Comparison of ENCODE assay signal across 1 cellular context in genomic region chr5:149151717-149152116, GRCh38.
TF ChIP-seq lines count a peak whose summit lies in the region.

No MANE protein-coding gene starts in this region.

TF ChIP-seq in K562, 482 proteins besides CTCF, POLR2A, EP300 and RAD21:
- TF ChIP-seq POLR2H (tag; IDR thresholded peaks at IDR 0.05; ENCODE audit: low read depth) (peak; percentile 48; the same call in 1 of the 2 replicates), ESRRA (IDR thresholded peaks at IDR 0.05; ENCODE audit: borderline replicate concordance, low read depth) (no peak), TRIM28 (IDR thresholded peaks at IDR 0.05) (no peak), DIDO1 (tag; IDR thresholded peaks at IDR 0.05; ENCODE audit: low read depth) (no peak), ZNF589 (CRISPR knock-in tag; IDR thresholded peaks at IDR 0.05; ENCODE audit: low read depth) (peak; percentile 21; the same call in 1 of the 2 replicates), ATF4 (CRISPR knock-in tag; IDR thresholded peaks at IDR 0.05) (no peak), PCBP2 (IDR thresholded peaks at IDR 0.05; ENCODE audit: low read depth, low read length, poor library complexity, severe bottlenecking) (no peak), GTF2F1 (IDR thresholded peaks at IDR 0.05; ENCODE audit: low read depth, low read length) (no peak), GABPB1 (CRISPR knock-in tag; IDR thresholded peaks at IDR 0.05) (no peak), TRIM24 (IDR thresholded peaks at IDR 0.05) (no peak), FIP1L1 (IDR thresholded peaks at IDR 0.05; ENCODE audit: low read depth, low read length, poor library complexity, severe bottlenecking) (no peak), MEF2A (IDR thresholded peaks at IDR 0.05; ENCODE audit: control insufficient read depth, low read depth, low read length) (no peak), PTBP1 (IDR thresholded peaks at IDR 0.05; ENCODE audit: low read depth, low read length) (no peak), ZNF408 (CRISPR knock-in tag; IDR thresholded peaks at IDR 0.05; ENCODE audit: low read depth) (no peak), NCOR1 (IDR thresholded peaks at IDR 0.05) (no peak), CC2D1A (IDR thresholded peaks at IDR 0.05) (no peak), ZNF778 (CRISPR knock-in tag; IDR thresholded peaks at IDR 0.05) (no peak), ZBTB1 (CRISPR knock-in tag; IDR thresholded peaks at IDR 0.05; ENCODE audit: borderline replicate concordance, low read depth) (no peak), GABPB2 (CRISPR knock-in tag; conservative IDR thresholded peaks at IDR 0.05) (no peak), ZBTB8A (IDR thresholded peaks at IDR 0.05; ENCODE audit: partially characterized antibody) (no peak), ZNF584 (CRISPR knock-in tag; IDR thresholded peaks at IDR 0.05; ENCODE audit: low read depth) (peak; percentile 30; the same call in 1 of the 2 replicates), RFX1 (IDR thresholded peaks at IDR 0.05) (no peak), HNRNPL (IDR thresholded peaks at IDR 0.05; ENCODE audit: low read depth, low read length) (no peak), ZZZ3 (IDR thresholded peaks at IDR 0.05) (no peak), HNRNPH1 (optimal IDR thresholded peaks at IDR 0.05; ENCODE audit: low read depth, low read length) (no peak), ZNF175 (CRISPR knock-in tag; IDR thresholded peaks at IDR 0.05; ENCODE audit: low read depth) (peak; percentile 14; the same call in 1 of the 2 replicates), DMBX1 (CRISPR knock-in tag; IDR thresholded peaks at IDR 0.05; ENCODE audit: borderline replicate concordance) (0 out of 2 replicates have a peak, but pooled peaks have one; percentile 47), ZC3H8 (IDR thresholded peaks at IDR 0.05) (no peak)
- TF ChIP-seq, protein P1, sequence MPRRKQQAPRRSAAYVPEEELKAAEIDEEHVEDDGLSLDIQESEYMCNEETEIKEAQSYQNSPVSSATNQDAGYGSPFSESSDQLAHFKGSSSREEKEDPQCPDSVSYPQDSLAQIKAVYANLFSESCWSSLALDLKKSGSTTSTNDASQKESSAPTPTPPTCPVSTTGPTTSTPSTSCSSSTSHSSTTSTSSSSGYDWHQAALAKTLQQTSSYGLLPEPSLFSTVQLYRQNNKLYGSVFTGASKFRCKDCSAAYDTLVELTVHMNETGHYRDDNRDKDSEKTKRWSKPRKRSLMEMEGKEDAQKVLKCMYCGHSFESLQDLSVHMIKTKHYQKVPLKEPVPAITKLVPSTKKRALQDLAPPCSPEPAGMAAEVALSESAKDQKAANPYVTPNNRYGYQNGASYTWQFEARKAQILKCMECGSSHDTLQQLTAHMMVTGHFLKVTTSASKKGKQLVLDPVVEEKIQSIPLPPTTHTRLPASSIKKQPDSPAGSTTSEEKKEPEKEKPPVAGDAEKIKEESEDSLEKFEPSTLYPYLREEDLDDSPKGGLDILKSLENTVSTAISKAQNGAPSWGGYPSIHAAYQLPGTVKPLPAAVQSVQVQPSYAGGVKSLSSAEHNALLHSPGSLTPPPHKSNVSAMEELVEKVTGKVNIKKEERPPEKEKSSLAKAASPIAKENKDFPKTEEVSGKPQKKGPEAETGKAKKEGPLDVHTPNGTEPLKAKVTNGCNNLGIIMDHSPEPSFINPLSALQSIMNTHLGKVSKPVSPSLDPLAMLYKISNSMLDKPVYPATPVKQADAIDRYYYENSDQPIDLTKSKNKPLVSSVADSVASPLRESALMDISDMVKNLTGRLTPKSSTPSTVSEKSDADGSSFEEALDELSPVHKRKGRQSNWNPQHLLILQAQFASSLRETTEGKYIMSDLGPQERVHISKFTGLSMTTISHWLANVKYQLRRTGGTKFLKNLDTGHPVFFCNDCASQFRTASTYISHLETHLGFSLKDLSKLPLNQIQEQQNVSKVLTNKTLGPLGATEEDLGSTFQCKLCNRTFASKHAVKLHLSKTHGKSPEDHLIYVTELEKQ (CRISPR knock-in tag; IDR thresholded peaks at IDR 0.05) = no peak
- TF ChIP-seq, protein P2, sequence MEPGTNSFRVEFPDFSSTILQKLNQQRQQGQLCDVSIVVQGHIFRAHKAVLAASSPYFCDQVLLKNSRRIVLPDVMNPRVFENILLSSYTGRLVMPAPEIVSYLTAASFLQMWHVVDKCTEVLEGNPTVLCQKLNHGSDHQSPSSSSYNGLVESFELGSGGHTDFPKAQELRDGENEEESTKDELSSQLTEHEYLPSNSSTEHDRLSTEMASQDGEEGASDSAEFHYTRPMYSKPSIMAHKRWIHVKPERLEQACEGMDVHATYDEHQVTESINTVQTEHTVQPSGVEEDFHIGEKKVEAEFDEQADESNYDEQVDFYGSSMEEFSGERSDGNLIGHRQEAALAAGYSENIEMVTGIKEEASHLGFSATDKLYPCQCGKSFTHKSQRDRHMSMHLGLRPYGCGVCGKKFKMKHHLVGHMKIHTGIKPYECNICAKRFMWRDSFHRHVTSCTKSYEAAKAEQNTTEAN (CRISPR knock-in tag; IDR thresholded peaks at IDR 0.05) = no peak
- TF ChIP-seq, protein P3, sequence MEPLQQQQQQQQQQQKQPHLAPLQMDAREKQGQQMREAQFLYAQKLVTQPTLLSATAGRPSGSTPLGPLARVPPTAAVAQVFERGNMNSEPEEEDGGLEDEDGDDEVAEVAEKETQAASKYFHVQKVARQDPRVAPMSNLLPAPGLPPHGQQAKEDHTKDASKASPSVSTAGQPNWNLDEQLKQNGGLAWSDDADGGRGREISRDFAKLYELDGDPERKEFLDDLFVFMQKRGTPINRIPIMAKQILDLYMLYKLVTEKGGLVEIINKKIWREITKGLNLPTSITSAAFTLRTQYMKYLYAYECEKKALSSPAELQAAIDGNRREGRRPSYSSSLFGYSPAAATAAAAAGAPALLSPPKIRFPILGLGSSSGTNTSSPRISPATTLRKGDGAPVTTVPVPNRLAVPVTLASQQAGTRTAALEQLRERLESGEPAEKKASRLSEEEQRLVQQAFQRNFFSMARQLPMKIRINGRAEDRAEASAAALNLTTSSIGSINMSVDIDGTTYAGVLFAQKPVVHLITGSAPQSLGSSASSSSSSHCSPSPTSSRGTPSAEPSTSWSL (CRISPR knock-in tag; IDR thresholded peaks at IDR 0.05; ENCODE audit: borderline replicate concordance) = no peak
- TF ChIP-seq, protein P4, sequence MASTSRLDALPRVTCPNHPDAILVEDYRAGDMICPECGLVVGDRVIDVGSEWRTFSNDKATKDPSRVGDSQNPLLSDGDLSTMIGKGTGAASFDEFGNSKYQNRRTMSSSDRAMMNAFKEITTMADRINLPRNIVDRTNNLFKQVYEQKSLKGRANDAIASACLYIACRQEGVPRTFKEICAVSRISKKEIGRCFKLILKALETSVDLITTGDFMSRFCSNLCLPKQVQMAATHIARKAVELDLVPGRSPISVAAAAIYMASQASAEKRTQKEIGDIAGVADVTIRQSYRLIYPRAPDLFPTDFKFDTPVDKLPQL (IDR thresholded peaks at IDR 0.05; ENCODE audit: extremely low read depth, insufficient read length) = no peak
- TF ChIP-seq, protein P5, sequence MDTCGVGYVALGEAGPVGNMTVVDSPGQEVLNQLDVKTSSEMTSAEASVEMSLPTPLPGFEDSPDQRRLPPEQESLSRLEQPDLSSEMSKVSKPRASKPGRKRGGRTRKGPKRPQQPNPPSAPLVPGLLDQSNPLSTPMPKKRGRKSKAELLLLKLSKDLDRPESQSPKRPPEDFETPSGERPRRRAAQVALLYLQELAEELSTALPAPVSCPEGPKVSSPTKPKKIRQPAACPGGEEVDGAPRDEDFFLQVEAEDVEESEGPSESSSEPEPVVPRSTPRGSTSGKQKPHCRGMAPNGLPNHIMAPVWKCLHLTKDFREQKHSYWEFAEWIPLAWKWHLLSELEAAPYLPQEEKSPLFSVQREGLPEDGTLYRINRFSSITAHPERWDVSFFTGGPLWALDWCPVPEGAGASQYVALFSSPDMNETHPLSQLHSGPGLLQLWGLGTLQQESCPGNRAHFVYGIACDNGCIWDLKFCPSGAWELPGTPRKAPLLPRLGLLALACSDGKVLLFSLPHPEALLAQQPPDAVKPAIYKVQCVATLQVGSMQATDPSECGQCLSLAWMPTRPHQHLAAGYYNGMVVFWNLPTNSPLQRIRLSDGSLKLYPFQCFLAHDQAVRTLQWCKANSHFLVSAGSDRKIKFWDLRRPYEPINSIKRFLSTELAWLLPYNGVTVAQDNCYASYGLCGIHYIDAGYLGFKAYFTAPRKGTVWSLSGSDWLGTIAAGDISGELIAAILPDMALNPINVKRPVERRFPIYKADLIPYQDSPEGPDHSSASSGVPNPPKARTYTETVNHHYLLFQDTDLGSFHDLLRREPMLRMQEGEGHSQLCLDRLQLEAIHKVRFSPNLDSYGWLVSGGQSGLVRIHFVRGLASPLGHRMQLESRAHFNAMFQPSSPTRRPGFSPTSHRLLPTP (IDR thresholded peaks at IDR 0.05; ENCODE audit: borderline replicate concordance, extremely low read depth, insufficient read length) = no peak
